8 cellular contexts compared by ENCODE assay signal in the genomic region with DNA sequence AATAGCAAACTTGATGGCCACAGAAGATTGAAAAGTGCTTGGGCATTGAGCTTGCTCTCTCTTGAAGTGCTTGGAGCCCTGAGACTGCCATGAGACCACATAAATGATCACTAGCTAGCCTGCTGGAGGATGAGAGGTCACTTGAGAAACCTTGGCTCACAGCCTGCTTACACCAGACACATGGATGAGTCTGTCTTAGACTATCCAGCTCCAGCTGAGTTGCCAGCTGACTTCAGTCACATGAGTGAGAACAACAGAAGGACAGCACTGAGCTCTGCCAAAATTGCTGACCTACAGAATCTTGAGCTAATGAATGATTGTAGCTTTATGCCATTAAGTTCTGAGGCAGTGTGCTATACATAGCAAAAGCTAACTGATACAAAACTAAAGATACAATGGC. TPM values are rescaled to one million over a fixed set of nuclear protein-coding genes. Genes with fewer than 3 reads are reported as not detected.
DNase-seq lines count a peak whose midpoint lies in the region; FAIRE-seq and TF ChIP-seq lines count a peak whose summit lies in the region.

No MANE protein-coding gene starts in this region.

- no peak for TF ChIP-seq POLR2A in GM12891 (IDR thresholded peaks at IDR 0.05; ENCODE audit: low read depth, low read length)

- in situ Hi-C loops in HAP-1 (cut with MboI; ENCODE audit: low sequenced_read_pairs), result no loop called here

- H3K4me3 ChIP-seq in fibroblast of villous mesenchyme (ENCODE audit: low read depth, low read length), result no peak overlapping the region
- no peak overlapping the region for H3K4me3 ChIP-seq in HAP-1

- no peak for DNase-seq in GM12891 (ENCODE audit: insufficient read length, low spot score)
- peak; percentile 86 for DNase-seq in RKO (ENCODE audit: low spot score)
- peak; percentile 90 for DNase-seq in fibroblast of villous mesenchyme (ENCODE audit: low read depth)
- DNase-seq in pulmonary artery endothelial cell (ENCODE audit: low read depth, low spot score), result peak; percentile 5
- no peak for DNase-seq in activated gamma-delta T cell (lab: John Stamatoyannopoulos, UW)
- DNase-seq in superior temporal gyrus (ENCODE audit: extremely low spot score), result no peak
- no peak for DNase-seq in HAP-1 (ENCODE audit: low spot score in 2 of 2)
- DNase-seq in COLO668 (lab: John Stamatoyannopoulos, UW; ENCODE audit: unreplicated experiment), result no peak

- H3K27me3 ChIP-seq in HAP-1 (ENCODE audit: low read depth), result no peaks in the 10 kb centered on the region

- H3K9me3 ChIP-seq in HAP-1, result no peaks in the 10 kb centered on the region

- no peak for TF ChIP-seq CTCF in fibroblast of villous mesenchyme (IDR thresholded peaks at IDR 0.05; ENCODE audit: insufficient read depth, low read depth, low read length)

- FAIRE-seq in GM12891 (lab: Jason Lieb, UNC), result peak; percentile 26

- no peaks in the 10 kb centered on the region for H3K36me3 ChIP-seq in HAP-1 (replicated peaks)

- H3K4me1 ChIP-seq in HAP-1, result no peaks in the 10 kb centered on the region

TF ChIP-seq in GM12891, 5 proteins besides CTCF, POLR2A, EP300 and RAD21:
- TF ChIP-seq POU2F2 (IDR thresholded peaks at IDR 0.05; ENCODE audit: low read depth, low read length) (no peak), TAF1 (IDR thresholded peaks at IDR 0.05; ENCODE audit: low read depth, low read length) (no peak), SPI1 (IDR thresholded peaks at IDR 0.05; ENCODE audit: low read depth, low read length) (no peak), PAX5 (IDR thresholded peaks at IDR 0.05; ENCODE audit: insufficient read depth, low read length, severe bottlenecking) (no peak), POLR2AphosphoS5 (IDR thresholded peaks at IDR 0.05; ENCODE audit: low read depth, low read length) (no peak)

RNA-seq across cellular contexts. Expression of gene NABP1, which starts 18.1 kb away (rescaled TPM):
- 7.8 TPM for polyA plus RNA-seq in GM12891 (2012; ENCODE audit: low read depth, missing spikeins)
- total RNA-seq in fibroblast of villous mesenchyme (66.7 and 308 TPM in 2 replicates), pulmonary artery endothelial cell (40.8 and 42.5 TPM in 2 replicates)

Comparison
In these comparisons a context has a peak if more than half of its experiments do, and no peak if none do; other contexts are left out.
1. DNase-seq: peak in RKO (single experiment), fibroblast of villous mesenchyme (single experiment) and pulmonary artery endothelial cell (single experiment); none in GM12891 (single experiment), activated gamma-delta T cell (single experiment), superior temporal gyrus (single experiment), HAP-1 (0 of 2) and COLO668 (single experiment).